20 cellular contexts compared by ENCODE assay signal in the genomic region with DNA sequence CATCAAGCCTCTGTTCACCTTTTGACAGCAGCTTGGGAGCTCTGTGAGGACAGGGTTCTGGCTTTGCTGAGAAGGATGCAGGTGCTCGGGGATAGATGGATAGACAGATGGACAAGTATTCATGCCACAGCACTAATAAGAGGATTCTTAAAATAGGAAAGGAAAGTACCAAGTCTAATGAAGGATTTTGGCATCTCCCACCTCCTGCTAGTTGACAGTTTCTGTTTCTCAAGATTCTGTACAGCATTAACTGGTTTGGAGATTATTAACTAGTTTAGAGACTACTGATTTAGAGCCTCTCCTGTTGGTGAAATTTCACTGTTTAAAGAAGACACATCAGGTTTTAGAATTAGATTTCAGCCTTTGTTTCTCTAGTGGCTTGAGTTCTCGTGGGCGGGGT.
DNase-seq lines count a peak whose midpoint lies in the region; ATAC-seq, FAIRE-seq and TF ChIP-seq lines count a peak whose summit lies in the region.
"Had no signal": no experiment of that assay in that cellular context is flagged by ENCODE, and none has a peak within 500 bp of the region (broad histone marks: within the 10 kb centered on the region; RNA-seq: fewer than 3 reads in every experiment).

No MANE protein-coding gene starts in this region.

- peak; percentile 59 for ATAC-seq in HG02759 (IDR thresholded peaks at IDR 0.05; ENCODE audit: unreplicated experiment)
- peak; percentile 55 for ATAC-seq in HG03457 (IDR thresholded peaks at IDR 0.05; ENCODE audit: unreplicated experiment)
- ATAC-seq: activated CD8-positive, alpha-beta T cell treated with anti-CD3 and anti-CD28 coated beads, Interleukin-2, amount 10 ng/mL, durations not matched to agents 7 days and 5 days; effector memory CD8-positive, alpha-beta T cell had no signal

- in situ Hi-C loops in GM13976 (cut with MboI; ENCODE audit: low sequenced_read_pairs, unreplicated experiment), result no loop called here

- peak; percentile 95 for FAIRE-seq in GM19239 (lab: Jason Lieb, UNC)
- FAIRE-seq: A204.1 had no signal

- peak; percentile 43 for DNase-seq in GM19239 (ENCODE audit: insufficient read length, low spot score)
- no peak for DNase-seq in NCI-H1694 treated with DMSO at 0.1 percent for 48 hours (lab: John Stamatoyannopoulos, UW)
- no peak for DNase-seq in NCI-H2107 treated with DMSO at 0.1 percent for 48 hours (lab: John Stamatoyannopoulos, UW; ENCODE audit: unreplicated experiment)
- no peak for DNase-seq in GM13976 (ENCODE audit: low spot score)
- no peak for DNase-seq in cerebellar nuclear complex (lab: John Stamatoyannopoulos, UW)
- DNase-seq: activated B cell treated with CpG ODN at 0.5 μM for 24 hours; activated CD8-positive, alpha-beta T cell treated with anti-CD3 and anti-CD28 coated beads, Interleukin-2, amount 10 ng/mL, durations not matched to agents 7 days and 5 days; activated T-cell treated with anti-CD3 and anti-CD28 coated beads, Interleukin-2, amount 50 U/mL, for 48 hours; effector memory CD8-positive, alpha-beta T cell; HCEC 1CT; MG63; SK-N-SH; spleen; stimulated activated CD8-positive, alpha-beta memory T cell treated with anti-CD3 and anti-CD28 coated beads, Interleukin-4, amount 100 ng/mL, for 48 hours; substantia nigra; uterus had no signal

- H3K4me3 ChIP-seq in GM08714 (ENCODE audit: low read length), result peak overlapping the region; percentile 46; the same call in 1 of the 2 replicates
- H3K4me3 ChIP-seq: MG63, spleen, uterus had no signal

- no peak for TF ChIP-seq CTCF in GM13976 (IDR thresholded peaks at IDR 0.05; ENCODE audit: borderline replicate concordance, control extremely low read depth, extremely low read depth, insufficient read depth, missing control alignments)
